ENCODE assay signal across 11 cellular contexts in genomic region chrX:3518870-3519269, GRCh38.
DNase-seq lines count a peak whose midpoint lies in the region; ATAC-seq and FAIRE-seq lines count a peak whose summit lies in the region.
"Had no signal": no experiment of that assay in that cellular context is flagged by ENCODE, and none has a peak within 500 bp of the region (broad histone marks: within the 10 kb centered on the region; RNA-seq: fewer than 3 reads in every experiment).

No MANE protein-coding gene starts in this region.

- DNase-seq in HTR-8/SVneo (ENCODE audit: insufficient read length, low spot score): peak; percentile 64
- peak; percentile 75 for DNase-seq in astrocyte of the hippocampus (ENCODE audit: low read depth, low spot score)
- DNase-seq in islet precursor cell: peak; percentile 90
- DNase-seq in immature natural killer cell: no peak
- no peak for DNase-seq in SW 1271 (lab: John Stamatoyannopoulos, UW)
- DNase-seq: activated CD4-positive, alpha-beta memory T cell treated with anti-CD3 and anti-CD28 coated beads, Interleukin-2, amount 10 ng/mL, durations not matched to agents 7 days and 5 days; kidney glomerular epithelial cell had no signal

- H3K9me3 Mint-ChIP-seq in immature natural killer cell: peaks cover 0 to 1% (median 0%) of the 10 kb centered on the region in 6 donors
- H3K9me3 Mint-ChIP-seq: activated CD4-positive, alpha-beta memory T cell treated with anti-CD3 and anti-CD28 coated beads, Interleukin-2, amount 10 ng/mL, durations not matched to agents 7 days and 5 days had no signal

- H3K4me3 Mint-ChIP-seq in immature natural killer cell: no peak overlapping the region
- H3K4me3 Mint-ChIP-seq: activated CD4-positive, alpha-beta memory T cell treated with anti-CD3 and anti-CD28 coated beads, Interleukin-2, amount 10 ng/mL, durations not matched to agents 7 days and 5 days had no signal

- H3K4me1 ChIP-seq in ACC112 (ENCODE audit: control insufficient read depth, insufficient read depth, low read length, unreplicated experiment): peaks cover 27% of the 10 kb centered on the region

- peak; percentile 81 for FAIRE-seq in HTR-8/SVneo (lab: Jason Lieb, UNC)

- H3K4me3 ChIP-seq in ACC112 (ENCODE audit: low read depth, low read length): peak overlapping the region; percentile 57

- H3K36me3 ChIP-seq in ACC112 (ENCODE audit: insufficient read depth, low read length): no peaks in the 10 kb centered on the region

- H3K4me1 Mint-ChIP-seq in immature natural killer cell: no peaks in the 10 kb centered on the region
- H3K4me1 Mint-ChIP-seq: activated CD4-positive, alpha-beta memory T cell treated with anti-CD3 and anti-CD28 coated beads, Interleukin-2, amount 10 ng/mL, durations not matched to agents 7 days and 5 days had no signal

- H2AFZ ChIP-seq in ACC112 (ENCODE audit: low read length, unreplicated experiment): peak overlapping the region; percentile 61

- no peaks in the 10 kb centered on the region for H3K27me3 ChIP-seq in ACC112 (ENCODE audit: insufficient read depth, low read length)

- peaks cover 0 to 4% (median 0%) of the 10 kb centered on the region in 3 donors for H3K27me3 Mint-ChIP-seq in immature natural killer cell (ENCODE audit: low read depth in 3 of 3)
- H3K27me3 Mint-ChIP-seq: activated CD4-positive, alpha-beta memory T cell treated with anti-CD3 and anti-CD28 coated beads, Interleukin-2, amount 10 ng/mL, durations not matched to agents 7 days and 5 days had no signal

- H3K27ac Mint-ChIP-seq in immature natural killer cell: no peak overlapping the region
- H3K27ac Mint-ChIP-seq: activated CD4-positive, alpha-beta memory T cell treated with anti-CD3 and anti-CD28 coated beads, Interleukin-2, amount 10 ng/mL, durations not matched to agents 7 days and 5 days had no signal

- ATAC-seq in HG02588 (IDR thresholded peaks at IDR 0.05; ENCODE audit: unreplicated experiment) (no peak), HG02973 (IDR thresholded peaks at IDR 0.05; ENCODE audit: unreplicated experiment) (no peak)

- H3K27ac ChIP-seq in ACC112 (ENCODE audit: low read depth, low read length): peak overlapping the region; percentile 84
- H3K27ac ChIP-seq: C4-2B had no signal

- no peaks in the 10 kb centered on the region for H3K79me2 ChIP-seq in ACC112 (ENCODE audit: control insufficient read depth, insufficient read depth, low read length, unreplicated experiment)

- no peaks in the 10 kb centered on the region for H3K36me3 Mint-ChIP-seq in immature natural killer cell

Comparison
In these comparisons a context has a peak if more than half of its experiments do, and no peak if none do; other contexts are left out.
1. DNase-seq: peak in HTR-8/SVneo (single experiment), astrocyte of the hippocampus (single experiment) and islet precursor cell (single experiment); none in immature natural killer cell (0 of 3) and SW 1271 (0 of 2).